Comparison of ENCODE assay signal across 12 cellular contexts in genomic region chr15:56165234-56165633, GRCh38.
DNase-seq lines count a peak whose midpoint lies in the region; TF ChIP-seq lines count a peak whose summit lies in the region.
"Had no signal": no experiment of that assay in that cellular context is flagged by ENCODE, and none has a peak within 500 bp of the region (broad histone marks: within the 10 kb centered on the region; RNA-seq: fewer than 3 reads in every experiment).

No MANE protein-coding gene starts in this region.

- CTCF ChIA-PET in HEK293 (lab: Yijun Ruan, JAX) = no interaction called here

- H3K9ac ChIP-seq in smooth muscle cell (ENCODE audit: low read depth) = no peak overlapping the region

- in situ Hi-C loops in brain microvascular endothelial cell (cut with HindIII; ENCODE audit: low pct_ligation_motif_present, low sequenced_read_pairs) = no loop called here

- DNase-seq in NCI-H82 treated with DMSO at 0.1 percent for 48 hours (lab: John Stamatoyannopoulos, UW; ENCODE audit: unreplicated experiment) (peak; percentile 3), epithelial cell of prostate (ENCODE audit: low read depth, low spot score) (no peak), smooth muscle cell (lab: John Stamatoyannopoulos, UW; ENCODE audit: unreplicated experiment) (no peak), tibial artery (no peak), EL (no peak), brain microvascular endothelial cell (no peak)
- DNase-seq: DMS 273 treated with DMSO at 0.1 percent for 48 hours, H9, NCI-H1417 treated with DMSO at 0.1 percent for 48 hours, NCI-H2029, NCI-H524 had no signal

- peaks cover 96% of the 10 kb centered on the region for H4K20me1 ChIP-seq in smooth muscle cell (ENCODE audit: low read depth)

- H3F3A ChIP-seq in smooth muscle cell (ENCODE audit: low read depth) = no peaks in the 10 kb centered on the region

- H3K4me2 ChIP-seq in smooth muscle cell = no peak overlapping the region

- H3K4me3 ChIP-seq in HEK293 (ENCODE audit: low read depth, low read length) (no peak overlapping the region), smooth muscle cell (no peak overlapping the region), tibial artery (no peak overlapping the region), brain microvascular endothelial cell (ENCODE audit: low read depth, low read length) (no peak overlapping the region)

- H3K36me3 ChIP-seq in HEK293 (ENCODE audit: control insufficient read depth in 2 of 2, insufficient read depth in 1 of 2, low read length in 2 of 2) (peaks cover 0 to 4% of the 10 kb centered on the region in 2 experiments; a peak in 1 of 3 replicates), smooth muscle cell (ENCODE audit: low read depth) (no peaks in the 10 kb centered on the region), tibial artery (peaks cover 0 to under 1% (median 0%) of the 10 kb centered on the region in 3 donors), brain microvascular endothelial cell (replicated peaks) (no peaks in the 10 kb centered on the region)

- peaks cover 86% of the 10 kb centered on the region for H3K79me2 ChIP-seq in smooth muscle cell (ENCODE audit: low read depth)

- 74% methylated on average over 2 of the region's 2 CpGs for WGBS in smooth muscle cell (ENCODE audit: low lambda C conversion rate)

- H3K9me3 ChIP-seq in HEK293 (ENCODE audit: control insufficient read depth, insufficient read depth, low read depth, low read length) (no peaks in the 10 kb centered on the region), smooth muscle cell (replicated peaks; ENCODE audit: low read depth) (no peaks in the 10 kb centered on the region), tibial artery (no peaks in the 10 kb centered on the region)

- H3K27ac ChIP-seq in HEK293 (ENCODE audit: extremely low read depth, low read depth, low read length) = no peak overlapping the region
- peak overlapping the region; percentile 69 for H3K27ac ChIP-seq in epithelial cell of prostate
- H3K27ac ChIP-seq in smooth muscle cell (ENCODE audit: low read depth) = peak overlapping the region; percentile 62
- no peak overlapping the region for H3K27ac ChIP-seq in tibial artery
- no peak overlapping the region for H3K27ac ChIP-seq in brain microvascular endothelial cell

- H3K27me3 ChIP-seq in smooth muscle cell (ENCODE audit: low read depth) (no peaks in the 10 kb centered on the region), tibial artery (no peaks in the 10 kb centered on the region), brain microvascular endothelial cell (replicated peaks) (no peaks in the 10 kb centered on the region)

- no peak overlapping the region for H2AFZ ChIP-seq in smooth muscle cell (ENCODE audit: low read depth)

- POLR2A ChIA-PET in HEK293 (lab: Yijun Ruan, JAX) = no interaction called here

- no peaks in the 10 kb centered on the region for H3K4me1 ChIP-seq in HEK293 (ENCODE audit: control insufficient read depth, insufficient read depth, low read length)
- no peaks in the 10 kb centered on the region for H3K4me1 ChIP-seq in smooth muscle cell (ENCODE audit: low read depth)
- H3K4me1 ChIP-seq in tibial artery = peaks cover 0 to 31% (median 0%) of the 10 kb centered on the region in 4 donors

- TF ChIP-seq CTCF in HEK293 (tag by site-specific recombination; IDR thresholded peaks at IDR 0.05) (no peak), smooth muscle cell (IDR thresholded peaks at IDR 0.05; ENCODE audit: borderline replicate concordance, insufficient read depth, poor library complexity, severe bottlenecking) (no peak), tibial artery (IDR thresholded peaks at IDR 0.05) (no peak), brain microvascular endothelial cell (IDR thresholded peaks at IDR 0.05; ENCODE audit: low read depth, low read length, missing control alignments) (no peak)

- intact Hi-C loops in tibial artery (cut with DNase I; ENCODE audit: low total_unique reads) = no loop called here

TF ChIP-seq in HEK293, 187 proteins besides CTCF, POLR2A, EP300 and RAD21:
- TF ChIP-seq MEIS1 (CRISPR knock-in tag; IDR thresholded peaks at IDR 0.05; ENCODE audit: borderline replicate concordance) = no peak
- no peak for TF ChIP-seq ZBTB8A (tag by site-specific recombination; IDR thresholded peaks at IDR 0.05)
- TF ChIP-seq SCRT2 (tag by site-specific recombination; IDR thresholded peaks at IDR 0.05) = peak; percentile 53; the same call in 1 of the 2 replicates
TF ChIP-seq in HEK293: peak in this region for 1.

Comparison
In these comparisons a context has a peak if more than half of its experiments do, and no peak if none do; other contexts are left out.
1. H3K27ac ChIP-seq: peak in epithelial cell of prostate (single experiment) and smooth muscle cell (single experiment); none in HEK293 (single experiment), tibial artery (0 of 2) and brain microvascular endothelial cell (single experiment).